In genomic region chr15:64163662-64164362, GRCh38 we compare ENCODE assay signal across 8 cellular contexts. TPM values are rescaled to one million over a fixed set of nuclear protein-coding genes. Genes with fewer than 3 reads are reported as not detected.
DNase-seq lines count a peak whose midpoint lies in the region; ATAC-seq, FAIRE-seq and TF ChIP-seq lines count a peak whose summit lies in the region.

No MANE protein-coding gene starts in this region.

- H3K27ac ChIP-seq in cardiac muscle cell, result peak overlapping the region; percentile 79
- H3K27ac ChIP-seq in sigmoid colon, result peak overlapping the region; percentile 83 to 94 (median 88)

- intact Hi-C loops in sigmoid colon (cut with DNase I), result loop anchor here (1.0 to 2.0 kb wide), 3 partner anchors 69 to 223 kb away; partner anchors contain the start of genes CSNK1G1, SNX1 and TRIP4

- no peak for DNase-seq in cardiac muscle cell (ENCODE audit: low read depth in 1 of 2, low spot score in 1 of 2)
- DNase-seq in sigmoid colon, result no peak
- no peak for DNase-seq in RCC 7860 (ENCODE audit: low spot score)
- no peak for DNase-seq in GM19238 (ENCODE audit: insufficient read length, low spot score)

- TF ChIP-seq CTCF in WI38 (IDR thresholded peaks at IDR 0.05; ENCODE audit: low read depth, low read length), result no peak
- no peak for TF ChIP-seq CTCF in cardiac muscle cell (IDR thresholded peaks at IDR 0.05; ENCODE audit: low read depth, low read length)
- TF ChIP-seq CTCF in sigmoid colon (IDR thresholded peaks at IDR 0.05), result no peak

- H3K4me3 ChIP-seq in WI38 (ENCODE audit: low read depth, low read length) (peak overlapping the region; percentile 49), cardiac muscle cell (peak overlapping the region; percentile 8), sigmoid colon (peak overlapping the region; percentile 4 to 95 (median 78))

- FAIRE-seq in RCC 7860 (lab: Jason Lieb, UNC), result no peak

- peaks cover 15% of the 10 kb centered on the region for H3K36me3 ChIP-seq in cardiac muscle cell
- H3K36me3 ChIP-seq in sigmoid colon, result peaks cover 14 to 29% (median 26%) of the 10 kb centered on the region in 4 donors

- 43 to 66% methylated on average over 14 of the region's 14 CpGs for WGBS in sigmoid colon, 2 donors

- H3K9me3 ChIP-seq in cardiac muscle cell (ENCODE audit: low read depth) (no peaks in the 10 kb centered on the region), sigmoid colon (no peaks in the 10 kb centered on the region)

- ATAC-seq in GM18870 (IDR thresholded peaks at IDR 0.05; ENCODE audit: unreplicated experiment), result peak; percentile 12
- ATAC-seq in HG03432 (IDR thresholded peaks at IDR 0.05; ENCODE audit: unreplicated experiment), result peak; percentile 0
- ATAC-seq in HG02852 (IDR thresholded peaks at IDR 0.05; ENCODE audit: unreplicated experiment), result no peak

- TF ChIP-seq POLR2A in sigmoid colon (IDR thresholded peaks at IDR 0.05), result no peak

- TF ChIP-seq EP300 in sigmoid colon (IDR thresholded peaks at IDR 0.05), result no peak

- H3K27me3 ChIP-seq in cardiac muscle cell (no peaks in the 10 kb centered on the region), sigmoid colon (no peaks in the 10 kb centered on the region)

- peaks cover 31% of the 10 kb centered on the region for H3K4me1 ChIP-seq in cardiac muscle cell (ENCODE audit: low read depth)
- peaks cover 0 to 44% (median 33%) of the 10 kb centered on the region in 4 donors for H3K4me1 ChIP-seq in sigmoid colon

RNA-seq across cellular contexts. Expression of gene PPIB, which starts 1.0 kb away (rescaled TPM):
- total RNA-seq in cardiac muscle cell, result 382 and 714 TPM in 2 replicates
- polyA plus RNA-seq in cardiac muscle cell, result 550 and 1,055 TPM in 2 replicates
- 100 to 1,000 TPM; 154 to 232 (median 183) TPM for total RNA-seq in sigmoid colon
- 100 to 1,000 TPM; 162 to 647 (median 169) TPM for polyA plus RNA-seq in sigmoid colon

RNA-seq across cellular contexts. Expression of gene SNX22, which starts 12.3 kb away (rescaled TPM):
- total RNA-seq in cardiac muscle cell, result 1.5 and 2.1 TPM in 2 replicates
- 0.59 and 2.0 TPM in 2 replicates for polyA plus RNA-seq in cardiac muscle cell
- under 1 TPM in 3 of 4 donors, not detected in 1; under 0.01 to 0.95 (median 0.83) TPM for total RNA-seq in sigmoid colon
- polyA plus RNA-seq in sigmoid colon, result 1 to 10 TPM in 1 of 3 donors, under 1 TPM in 1, not detected in 1; 0.23 to 8.4 TPM

Comparison
In these comparisons a context has a peak if more than half of its experiments do, and no peak if none do; other contexts are left out.
1. H3K4me3 ChIP-seq: peak in every context shown above with its lines; median percentile 78 in sigmoid colon; 49 in WI38; 8 in cardiac muscle cell.